8 cellular contexts compared by ENCODE assay signal in genomic region chr12:42144174-42144423, GRCh38. TPM values are rescaled to one million over a fixed set of nuclear protein-coding genes. Genes with fewer than 3 reads are reported as not detected.
DNase-seq lines count a peak whose midpoint lies in the region; ATAC-seq and TF ChIP-seq lines count a peak whose summit lies in the region.

No MANE protein-coding gene starts in this region.

- peaks cover 9% of the 10 kb centered on the region for H4K20me1 ChIP-seq in osteoblast (ENCODE audit: insufficient read depth, low read length)

- peak overlapping the region; percentile 73 for H2AFZ ChIP-seq in osteoblast (ENCODE audit: low read length)

- H3K4me3 Mint-ChIP-seq in activated CD8-positive, alpha-beta memory T cell treated with anti-CD3 and anti-CD28 coated beads, Interleukin-2, amount 10 ng/mL, durations not matched to agents 7 days and 5 days: peak overlapping the region; percentile 90

- peaks cover 3% of the 10 kb centered on the region for H3K36me3 Mint-ChIP-seq in activated CD8-positive, alpha-beta memory T cell treated with anti-CD3 and anti-CD28 coated beads, Interleukin-2, amount 10 ng/mL, durations not matched to agents 7 days and 5 days

- peak; percentile 52 for ATAC-seq in activated CD8-positive, alpha-beta memory T cell treated with anti-CD3 and anti-CD28 coated beads, Interleukin-2, amount 10 ng/mL, durations not matched to agents 7 days and 5 days

- no peaks in the 10 kb centered on the region for H3K9me3 ChIP-seq in MG63
- H3K9me3 ChIP-seq in endocrine pancreas (ENCODE audit: control insufficient read depth, low read length): no peaks in the 10 kb centered on the region
- no peaks in the 10 kb centered on the region for H3K9me3 ChIP-seq in osteoblast (ENCODE audit: low read depth, low read length)

- H3K27me3 ChIP-seq in MG63 (no peaks in the 10 kb centered on the region), endocrine pancreas (ENCODE audit: control insufficient read depth, insufficient read depth, low read length) (no peaks in the 10 kb centered on the region), osteoblast (ENCODE audit: insufficient read depth, low read length) (no peaks in the 10 kb centered on the region)

- H3K4me1 ChIP-seq in endocrine pancreas (ENCODE audit: control insufficient read depth, insufficient read depth, low read length): no peaks in the 10 kb centered on the region
- H3K4me1 ChIP-seq in osteoblast (ENCODE audit: insufficient read depth, low read length): peaks cover 16% of the 10 kb centered on the region

- CTCF ChIA-PET in activated CD8-positive, alpha-beta memory T cell treated with anti-CD3 and anti-CD28 coated beads, Interleukin-2, amount 10 ng/mL, durations not matched to agents 7 days and 5 days (lab: Charles Lee): interaction anchor here (0.9 kb wide), 1 partner anchor 25 kb away, joined by 3 read pairs; no protein-coding TSS in a partner anchor

- no peak for DNase-seq in activated CD8-positive, alpha-beta memory T cell treated with anti-CD3 and anti-CD28 coated beads, Interleukin-2, amount 10 ng/mL, durations not matched to agents 7 days and 5 days
- no peak for DNase-seq in activated CD8-positive, alpha-beta memory T cell treated with anti-CD3 and anti-CD28 coated beads, Interleukin-2, amount 50 U/mL, for 4 hours
- DNase-seq in MG63 (no peak), osteoblast (ENCODE audit: insufficient read length, low spot score, missing footprints) (no peak), DMS53 treated with DMSO at 0.1 percent for 48 hours (lab: John Stamatoyannopoulos, UW; ENCODE audit: unreplicated experiment) (no peak), GM10266 (ENCODE audit: extremely low spot score) (no peak)
- DNase-seq in activated CD8-positive, alpha-beta memory T cell treated with anti-CD3 and anti-CD28 coated beads, Interleukin-2, amount 50 U/mL, for 48 hours: no peak

- peak overlapping the region; percentile 56 for H3K4me3 ChIP-seq in MG63
- peak overlapping the region; percentile 98 for H3K4me3 ChIP-seq in endocrine pancreas (ENCODE audit: control insufficient read depth, insufficient read depth, low read length)
- peak overlapping the region; percentile 82 for H3K4me3 ChIP-seq in osteoblast (ENCODE audit: insufficient read depth, low read length)

- no peaks in the 10 kb centered on the region for H3K9me3 Mint-ChIP-seq in activated CD8-positive, alpha-beta memory T cell treated with anti-CD3 and anti-CD28 coated beads, Interleukin-2, amount 10 ng/mL, durations not matched to agents 7 days and 5 days (ENCODE audit: low read depth)

- peak overlapping the region; percentile 48 for H3K27ac ChIP-seq in osteoblast (ENCODE audit: low read depth, low read length)

- H3K9ac ChIP-seq in endocrine pancreas (ENCODE audit: control insufficient read depth, insufficient read depth, low read length): peak overlapping the region; percentile 69

- no peak for TF ChIP-seq CTCF in osteoblast (IDR thresholded peaks at IDR 0.05; ENCODE audit: extremely low read depth, low read depth, low read length)
- TF ChIP-seq CTCF in GM10266 (IDR thresholded peaks at IDR 0.05; ENCODE audit: control insufficient read depth, insufficient read depth, low read depth, missing control alignments): no peak

- H3K4me1 Mint-ChIP-seq in activated CD8-positive, alpha-beta memory T cell treated with anti-CD3 and anti-CD28 coated beads, Interleukin-2, amount 10 ng/mL, durations not matched to agents 7 days and 5 days: peaks cover 38% of the 10 kb centered on the region

- H3K36me3 ChIP-seq in MG63: no peaks in the 10 kb centered on the region
- H3K36me3 ChIP-seq in endocrine pancreas (ENCODE audit: control insufficient read depth, insufficient read depth, low read length): no peaks in the 10 kb centered on the region
- no peaks in the 10 kb centered on the region for H3K36me3 ChIP-seq in osteoblast (ENCODE audit: insufficient read depth, low read length)

- peaks cover 50% of the 10 kb centered on the region for H3K79me2 ChIP-seq in osteoblast (ENCODE audit: insufficient read depth, low read length)

- H3K27me3 Mint-ChIP-seq in activated CD8-positive, alpha-beta memory T cell treated with anti-CD3 and anti-CD28 coated beads, Interleukin-2, amount 10 ng/mL, durations not matched to agents 7 days and 5 days: no peaks in the 10 kb centered on the region

- peak overlapping the region; percentile 81 for H3K27ac Mint-ChIP-seq in activated CD8-positive, alpha-beta memory T cell treated with anti-CD3 and anti-CD28 coated beads, Interleukin-2, amount 10 ng/mL, durations not matched to agents 7 days and 5 days

- H3K4me2 ChIP-seq in osteoblast (ENCODE audit: insufficient read depth, low read length): peak overlapping the region; percentile 96

RNA-seq across cellular contexts. Expression of gene GXYLT1, which starts 0.6 kb away (rescaled TPM):
- 1 to 10 TPM; 8.4 to 8.7 TPM for total RNA-seq in activated CD8-positive, alpha-beta memory T cell treated with anti-CD3 and anti-CD28 coated beads, Interleukin-2, amount 10 ng/mL, durations not matched to agents 7 days and 5 days
- 7.8 and 14.4 TPM in 2 replicates for total RNA-seq in MG63 (2014; rRNA removed; shearing (Covaris generic); ENCODE audit: low replicate concordance)
- 7.6 and 11.8 TPM in 2 replicates for total RNA-seq in osteoblast
